ENCODE assay signal across 3 cellular contexts in the genomic region with DNA sequence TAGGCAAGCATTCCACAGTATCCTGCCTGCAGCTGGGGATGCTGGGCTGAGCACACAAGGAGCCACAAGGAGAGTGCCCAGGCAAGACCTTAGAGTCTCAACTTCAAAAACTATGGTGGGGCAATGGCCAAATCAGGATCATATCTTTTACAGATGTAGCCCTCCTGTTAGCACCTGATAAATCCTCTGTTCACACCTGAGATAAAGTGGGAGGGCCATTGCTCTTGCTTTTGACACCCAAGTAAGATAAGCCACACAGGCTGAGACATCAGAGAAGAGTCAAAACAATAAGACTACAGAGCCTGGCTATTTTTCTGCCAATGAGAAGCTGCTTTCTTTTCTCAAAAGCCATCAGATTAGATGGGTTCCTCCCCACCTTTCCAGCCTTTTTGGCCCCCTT.
"Had no signal": no experiment of that assay in that cellular context is flagged by ENCODE, and none has a peak within 500 bp of the region (broad histone marks: within the 10 kb centered on the region; RNA-seq: fewer than 3 reads in every experiment).

No MANE protein-coding gene starts in this region.

- DNase-seq: GDM1, GF-D8 had no signal

- H3K4me3 ChIP-seq: GM12878 had no signal
